Comparison of ENCODE assay signal across 8 cellular contexts in genomic region chr1:40662864-40663263, GRCh38. TPM values are rescaled to one million over a fixed set of nuclear protein-coding genes. Genes with fewer than 3 reads are reported as not detected.
DNase-seq lines count a peak whose midpoint lies in the region; ATAC-seq and TF ChIP-seq lines count a peak whose summit lies in the region.

No MANE protein-coding gene starts in this region.

- WGBS in testis, 2 donors: 78 to 84% methylated on average over 4 of the region's 4 CpGs
- 74% methylated on average over 4 of the region's 4 CpGs for WGBS in prostate gland

- H3K4me1 ChIP-seq in testis: peaks cover 6% of the 10 kb centered on the region
- H3K4me1 ChIP-seq in prostate gland (replicated peaks): peaks cover 3% of the 10 kb centered on the region

- in situ Hi-C loops in brain microvascular endothelial cell (cut with HindIII; ENCODE audit: low pct_ligation_motif_present, low sequenced_read_pairs): no loop called here

- DNase-seq in activated CD4-positive, CD25-positive, alpha-beta regulatory T cell (lab: John Stamatoyannopoulos, UW): no peak
- DNase-seq in NCI-H2107 (lab: John Stamatoyannopoulos, UW) (peak; percentile 64), choroid plexus epithelial cell (ENCODE audit: low read depth) (peak; percentile 17), testis (no peak), brain microvascular endothelial cell (no peak), prostate gland (ENCODE audit: low spot score) (no peak)
- DNase-seq in stimulated activated CD4-positive, alpha-beta T cell treated with anti-CD3 and anti-CD28 coated beads, Interleukin-4, amount 100 ng/mL, for 24 hours: peak; percentile 15

- no peaks in the 10 kb centered on the region for H3K36me3 ChIP-seq in testis (ENCODE audit: low read depth, missing control alignments)
- no peaks in the 10 kb centered on the region for H3K36me3 ChIP-seq in brain microvascular endothelial cell (replicated peaks)
- H3K36me3 ChIP-seq in prostate gland: no peaks in the 10 kb centered on the region

- no peak for TF ChIP-seq CTCF in choroid plexus epithelial cell (conservative IDR thresholded peaks at IDR 0.05; ENCODE audit: low read depth, low read length)
- no peak for TF ChIP-seq CTCF in testis (IDR thresholded peaks at IDR 0.05)
- no peak for TF ChIP-seq CTCF in brain microvascular endothelial cell (IDR thresholded peaks at IDR 0.05; ENCODE audit: low read depth, low read length, missing control alignments)
- no peak for TF ChIP-seq CTCF in prostate gland (IDR thresholded peaks at IDR 0.05)

- H3K4me3 ChIP-seq in choroid plexus epithelial cell (ENCODE audit: low read depth, low read length) (no peak overlapping the region), testis (no peak overlapping the region), brain microvascular endothelial cell (ENCODE audit: low read depth, low read length) (no peak overlapping the region), prostate gland (no peak overlapping the region)

- no peak for TF ChIP-seq POLR2A in testis (IDR thresholded peaks at IDR 0.05)
- TF ChIP-seq POLR2A in prostate gland (IDR thresholded peaks at IDR 0.05): no peak

- H3K27me3 ChIP-seq in testis (no peaks in the 10 kb centered on the region), brain microvascular endothelial cell (replicated peaks) (peaks cover 9% of the 10 kb centered on the region), prostate gland (replicated peaks; ENCODE audit: insufficient read depth) (no peaks in the 10 kb centered on the region)

- intact Hi-C loops in testis (cut with DNase I; ENCODE audit: low total_unique reads) (no loop called here), prostate gland (cut with DNase I) (no loop called here)

- no peaks in the 10 kb centered on the region for H3K9me3 ChIP-seq in testis
- no peaks in the 10 kb centered on the region for H3K9me3 ChIP-seq in prostate gland

- ATAC-seq in activated CD4-positive, CD25-positive, alpha-beta regulatory T cell treated with anti-CD3 and anti-CD28 coated beads, Interleukin-2, amount 50 U/mL, for 24 hours: peak; percentile 31 to 47

- no peak overlapping the region for H3K27ac ChIP-seq in testis
- H3K27ac ChIP-seq in brain microvascular endothelial cell: no peak overlapping the region
- no peak overlapping the region for H3K27ac ChIP-seq in prostate gland

RNA-seq across cellular contexts. Expression of gene RIMS3, which starts 2.6 kb away (rescaled TPM):
- total RNA-seq in testis: 1 to 10 TPM; 4.6 to 9.4 TPM
- 8.3 TPM for polyA plus RNA-seq in testis (ENCODE audit: insufficient read depth, low read depth, low replicate concordance)
- 10 to 100 TPM in 1 of 2 donors, 1 to 10 TPM in 1; 3.0 to 10.5 TPM for total RNA-seq in prostate gland

RNA-seq across cellular contexts. Expression of gene NFYC, which starts 28.6 kb away (rescaled TPM):
- total RNA-seq in testis (10 to 100 TPM; 69.1 to 83.9 TPM), prostate gland (10 to 100 TPM; 54.9 to 93.8 TPM)
- 70.0 TPM for polyA plus RNA-seq in testis (ENCODE audit: insufficient read depth, low read depth, low replicate concordance)

Comparison
In these comparisons a context has a peak if more than half of its experiments do, and no peak if none do; other contexts are left out.
1. DNase-seq: peak in NCI-H2107 (single experiment), choroid plexus epithelial cell (single experiment) and stimulated activated CD4-positive, alpha-beta T cell treated with anti-CD3 and anti-CD28 coated beads, Interleukin-4, amount 100 ng/mL, for 24 hours (single experiment); none in activated CD4-positive, CD25-positive, alpha-beta regulatory T cell (0 of 4), testis (single experiment), brain microvascular endothelial cell (single experiment) and prostate gland (single experiment).